Comparison of ENCODE assay signal across 8 cellular contexts in the genomic region with DNA sequence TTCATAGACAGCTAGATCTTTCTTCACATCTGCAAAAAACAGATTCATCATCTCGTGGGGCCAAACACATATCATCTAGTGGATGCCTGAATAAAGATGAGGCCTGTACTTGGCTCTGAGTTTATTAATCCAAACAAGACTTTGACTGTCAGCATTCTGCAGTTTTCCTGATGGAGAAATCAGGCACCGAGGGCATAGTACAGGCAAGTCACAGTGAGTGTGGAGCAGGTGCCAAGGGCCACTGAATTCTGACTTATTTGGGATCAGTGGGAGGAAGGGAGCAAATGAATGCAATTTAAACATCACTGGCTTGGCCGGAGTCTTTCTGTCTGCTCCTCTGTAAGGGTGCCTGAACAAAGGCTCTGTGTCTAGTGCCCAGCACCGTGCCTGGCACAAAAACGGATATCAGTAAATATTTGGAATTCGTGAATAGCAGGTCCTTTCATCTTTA. TPM values are rescaled to one million over a fixed set of nuclear protein-coding genes. Genes with fewer than 3 reads are reported as not detected.
DNase-seq lines count a peak whose midpoint lies in the region; ATAC-seq lines count a peak whose summit lies in the region.

No MANE protein-coding gene starts in this region.

- H3K27ac Mint-ChIP-seq in stimulated activated naive CD8-positive, alpha-beta T cell treated with anti-CD3 and anti-CD28 coated beads, Interleukin-15, Interleukin-2, amounts not matched to agents 100 ng/mL and 50 ng/mL, for 24 hours, result peak overlapping the region; percentile 89

- intact Hi-C loops in aorta (cut with DNase I), result no loop called here

- H3K4me3 Mint-ChIP-seq in stimulated activated naive CD8-positive, alpha-beta T cell treated with anti-CD3 and anti-CD28 coated beads, Interleukin-15, Interleukin-2, amounts not matched to agents 100 ng/mL and 50 ng/mL, for 24 hours, result peak overlapping the region; percentile 89

- 13 to 35% methylated on average over 2 to 4 of the region's 6 CpGs for WGBS in mesodermal cell (ENCODE audit: insufficient coverage in 2 of 2), 2 experiments
- WGBS in aorta, 2 donors, result 1 to 2% methylated on average over 6 of the region's 6 CpGs

- no peaks in the 10 kb centered on the region for H3K27me3 ChIP-seq in aorta (ENCODE audit: control insufficient read depth in 1 of 2, insufficient read depth in 2 of 2, low read length in 1 of 2)

- peaks cover 6% of the 10 kb centered on the region for H3K36me3 Mint-ChIP-seq in stimulated activated naive CD8-positive, alpha-beta T cell treated with anti-CD3 and anti-CD28 coated beads, Interleukin-15, Interleukin-2, amounts not matched to agents 100 ng/mL and 50 ng/mL, for 24 hours (ENCODE audit: low read depth)

- peaks cover 50% of the 10 kb centered on the region for H3K4me1 Mint-ChIP-seq in stimulated activated naive CD8-positive, alpha-beta T cell treated with anti-CD3 and anti-CD28 coated beads, Interleukin-15, Interleukin-2, amounts not matched to agents 100 ng/mL and 50 ng/mL, for 24 hours (ENCODE audit: low read depth)

- no peaks in the 10 kb centered on the region for H3K9me3 ChIP-seq in mesodermal cell (ENCODE audit: control insufficient read depth, low read length)
- H3K9me3 ChIP-seq in aorta (ENCODE audit: control insufficient read depth, low read length), result no peaks in the 10 kb centered on the region

- H3K4me1 ChIP-seq in mesodermal cell (ENCODE audit: control insufficient read depth, insufficient read depth, low read length, poor library complexity, severe bottlenecking) (peaks cover 32% of the 10 kb centered on the region), aorta (ENCODE audit: control insufficient read depth in 1 of 2, insufficient read depth in 2 of 2, low read length in 2 of 2) (peaks cover 0 to 6% of the 10 kb centered on the region in 2 donors)

- ATAC-seq in stimulated activated naive CD8-positive, alpha-beta T cell treated with anti-CD3 and anti-CD28 coated beads, Interleukin-15, Interleukin-2, amounts not matched to agents 100 U/mL and 50 U/mL, for 24 hours, result no peak
- ATAC-seq in aorta (ENCODE audit: low FRiP score), result no peak

- peak overlapping the region; percentile 70 for H3K27ac ChIP-seq in caudate nucleus (ENCODE audit: low read depth, low read length)
- no peak overlapping the region for H3K27ac ChIP-seq in mesodermal cell (ENCODE audit: low read depth, low read length, severe bottlenecking)
- no peak overlapping the region for H3K27ac ChIP-seq in aorta (ENCODE audit: low read depth in 1 of 2, low read length in 2 of 2)

- H3K9me3 Mint-ChIP-seq in stimulated activated naive CD8-positive, alpha-beta T cell treated with anti-CD3 and anti-CD28 coated beads, Interleukin-15, Interleukin-2, amounts not matched to agents 100 ng/mL and 50 ng/mL, for 24 hours, result no peaks in the 10 kb centered on the region

- no peaks in the 10 kb centered on the region for H3K36me3 ChIP-seq in mesodermal cell (ENCODE audit: control insufficient read depth, insufficient read depth, low read length)
- no peaks in the 10 kb centered on the region for H3K36me3 ChIP-seq in aorta (ENCODE audit: control insufficient read depth in 1 of 2, insufficient read depth in 2 of 2, low read length in 1 of 2)

- no peak for DNase-seq in stimulated activated naive CD8-positive, alpha-beta T cell treated with anti-CD3 and anti-CD28 coated beads, Interleukin-15, Interleukin-2, amounts not matched to agents 100 U/mL and 50 U/mL, for 24 hours
- DNase-seq in caudate nucleus (lab: John Stamatoyannopoulos, UW), result peak in 18 of 61 donors; percentile 7 to 63 (median 32)
- no peak for DNase-seq in aorta
- DNase-seq in HK-2 (ENCODE audit: unreplicated experiment), result no peak
- DNase-seq in activated CD4-positive, alpha-beta T cell treated with anti-CD3 and anti-CD28 coated beads, Interleukin-2, amount 50 U/mL, for 4 hours, result no peak
- DNase-seq in SKM-1 treated with dmso at 0.1 percent for 144 hours (lab: John Stamatoyannopoulos, UW; ENCODE audit: unreplicated experiment), result no peak

- peak overlapping the region; percentile 76 for H3K4me3 ChIP-seq in mesodermal cell (ENCODE audit: extremely low read depth, insufficient read depth, low read length, poor library complexity, severe bottlenecking)
- H3K4me3 ChIP-seq in aorta (ENCODE audit: low read length in 2 of 2), result peak overlapping the region; percentile 68 to 83

- H3K27me3 Mint-ChIP-seq in stimulated activated naive CD8-positive, alpha-beta T cell treated with anti-CD3 and anti-CD28 coated beads, Interleukin-15, Interleukin-2, amounts not matched to agents 100 ng/mL and 50 ng/mL, for 24 hours, result no peaks in the 10 kb centered on the region

RNA-seq across cellular contexts. Expression of gene CFAP20, which starts 1.0 kb away (rescaled TPM):
- 58.2 TPM for polyA plus RNA-seq in mesodermal cell (2013, experiment 1 of 2)
- 49.2 TPM for polyA plus RNA-seq in mesodermal cell (2013, experiment 2 of 2)
- total RNA-seq in aorta, result 10 to 100 TPM; 16.6 to 17.9 TPM
- polyA plus RNA-seq in aorta, result 10 to 100 TPM; 18.4 to 22.4 TPM
